1 cellular context compared by ENCODE assay signal in the genomic region with DNA sequence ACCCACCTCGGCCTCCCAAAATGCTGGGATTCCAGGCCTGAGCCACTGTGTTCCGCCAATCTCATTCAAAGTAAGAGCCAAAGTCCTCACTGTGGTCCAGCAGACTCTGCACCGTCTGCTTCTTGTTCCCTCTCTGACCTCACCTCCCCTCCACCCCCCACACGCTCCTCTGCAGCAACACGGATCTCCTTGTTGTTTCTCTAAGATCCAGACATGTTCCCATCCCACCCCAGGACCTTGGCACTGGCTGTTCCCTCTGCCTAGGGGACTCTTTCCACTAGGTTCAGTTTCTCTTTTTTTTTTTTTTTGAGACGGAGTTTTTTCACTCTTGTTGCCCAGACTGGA.
TF ChIP-seq lines count a peak whose summit lies in the region.

No MANE protein-coding gene starts in this region.

TF ChIP-seq in HepG2, 621 proteins besides CTCF, POLR2A, EP300 and RAD21:
- TF ChIP-seq, protein P1, sequence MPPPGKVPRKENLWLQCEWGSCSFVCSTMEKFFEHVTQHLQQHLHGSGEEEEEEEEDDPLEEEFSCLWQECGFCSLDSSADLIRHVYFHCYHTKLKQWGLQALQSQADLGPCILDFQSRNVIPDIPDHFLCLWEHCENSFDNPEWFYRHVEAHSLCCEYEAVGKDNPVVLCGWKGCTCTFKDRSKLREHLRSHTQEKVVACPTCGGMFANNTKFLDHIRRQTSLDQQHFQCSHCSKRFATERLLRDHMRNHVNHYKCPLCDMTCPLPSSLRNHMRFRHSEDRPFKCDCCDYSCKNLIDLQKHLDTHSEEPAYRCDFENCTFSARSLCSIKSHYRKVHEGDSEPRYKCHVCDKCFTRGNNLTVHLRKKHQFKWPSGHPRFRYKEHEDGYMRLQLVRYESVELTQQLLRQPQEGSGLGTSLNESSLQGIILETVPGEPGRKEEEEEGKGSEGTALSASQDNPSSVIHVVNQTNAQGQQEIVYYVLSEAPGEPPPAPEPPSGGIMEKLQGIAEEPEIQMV (CRISPR knock-in tag; IDR thresholded peaks at IDR 0.05; ENCODE audit: low read depth) = peak; percentile 84; the same call in 1 of the 2 replicates
- TF ChIP-seq STAG1 (CRISPR knock-in tag; IDR thresholded peaks at IDR 0.05) = no peak
